13 cellular contexts compared by ENCODE assay signal in genomic region chr6:6916598-6916997, GRCh38.
DNase-seq lines count a peak whose midpoint lies in the region; ATAC-seq and TF ChIP-seq lines count a peak whose summit lies in the region.
"Had no signal": no experiment of that assay in that cellular context is flagged by ENCODE, and none has a peak within 500 bp of the region (broad histone marks: within the 10 kb centered on the region; RNA-seq: fewer than 3 reads in every experiment).

No MANE protein-coding gene starts in this region.

- 74% methylated on average over 6 of the region's 6 CpGs for WGBS in prostate gland

- H3K27me3 ChIP-seq in left ventricle myocardium inferior (ENCODE audit: low read depth): no peaks in the 10 kb centered on the region
- H3K27me3 ChIP-seq in prostate gland (replicated peaks; ENCODE audit: insufficient read depth): no peaks in the 10 kb centered on the region
- no peaks in the 10 kb centered on the region for H3K27me3 ChIP-seq in HAP-1 (ENCODE audit: low read depth)
- H3K27me3 ChIP-seq: testis had no signal

- in situ Hi-C loops in HAP-1 (cut with MboI; ENCODE audit: low sequenced_read_pairs): no loop called here

- TF ChIP-seq CTCF in left ventricle myocardium inferior (IDR thresholded peaks at IDR 0.05; ENCODE audit: borderline replicate concordance) (no peak), prostate gland (IDR thresholded peaks at IDR 0.05) (no peak)

- intact Hi-C loops in left ventricle myocardium inferior (cut with micrococcal nuclease): no loop called here
- intact Hi-C loops in Right ventricle myocardium inferior (cut with DNase I): loop anchor here (5.0 kb wide), 1 partner anchor 189 kb away; no protein-coding TSS in a partner anchor
- intact Hi-C loops in prostate gland (cut with DNase I): no loop called here

- TF ChIP-seq POLR2A in prostate gland (IDR thresholded peaks at IDR 0.05): no peak

- H3K4me1 ChIP-seq in left ventricle myocardium inferior (peaks cover 35% of the 10 kb centered on the region), prostate gland (replicated peaks) (peaks cover 7% of the 10 kb centered on the region), HAP-1 (no peaks in the 10 kb centered on the region)

- ATAC-seq in Right ventricle myocardium inferior (no peak), GM21619 (IDR thresholded peaks at IDR 0.05; ENCODE audit: unreplicated experiment) (no peak)
- ATAC-seq: A549 had no signal

- H3K36me3 ChIP-seq in left ventricle myocardium inferior (no peaks in the 10 kb centered on the region), prostate gland (no peaks in the 10 kb centered on the region), HAP-1 (replicated peaks) (no peaks in the 10 kb centered on the region)

- H3K27ac ChIP-seq in left ventricle myocardium inferior (replicated peaks): peak overlapping the region; percentile 77
- H3K27ac ChIP-seq in prostate gland: peak overlapping the region; percentile 49 to 78

- DNase-seq in left ventricle myocardium inferior (no peak), Right ventricle myocardium inferior (ENCODE audit: missing footprints) (no peak), iris pigment epithelial cell (ENCODE audit: low read depth) (peak; percentile 49), prostate gland (ENCODE audit: low spot score) (no peak), GM03348 (ENCODE audit: low spot score) (no peak), NCI-H774 (lab: John Stamatoyannopoulos, UW) (no peak), HAP-1 (ENCODE audit: low spot score in 2 of 2) (no peak)
- DNase-seq: activated naive CD4-positive, alpha-beta T cell treated with anti-CD3 and anti-CD28 coated beads for 36 hours; caudate nucleus; NCI-H1930; testis had no signal

- H3K4me3 ChIP-seq in left ventricle myocardium inferior (no peak overlapping the region), prostate gland (no peak overlapping the region), HAP-1 (no peak overlapping the region)
- H3K4me3 ChIP-seq: A549, testis had no signal

- H3K9me3 ChIP-seq in left ventricle myocardium inferior (replicated peaks): no peaks in the 10 kb centered on the region
- H3K9me3 ChIP-seq in prostate gland: no peaks in the 10 kb centered on the region
- H3K9me3 ChIP-seq in HAP-1: no peaks in the 10 kb centered on the region
- H3K9me3 ChIP-seq: A549, testis had no signal
